Comparison of ENCODE assay signal across 10 cellular contexts in the genomic region with DNA sequence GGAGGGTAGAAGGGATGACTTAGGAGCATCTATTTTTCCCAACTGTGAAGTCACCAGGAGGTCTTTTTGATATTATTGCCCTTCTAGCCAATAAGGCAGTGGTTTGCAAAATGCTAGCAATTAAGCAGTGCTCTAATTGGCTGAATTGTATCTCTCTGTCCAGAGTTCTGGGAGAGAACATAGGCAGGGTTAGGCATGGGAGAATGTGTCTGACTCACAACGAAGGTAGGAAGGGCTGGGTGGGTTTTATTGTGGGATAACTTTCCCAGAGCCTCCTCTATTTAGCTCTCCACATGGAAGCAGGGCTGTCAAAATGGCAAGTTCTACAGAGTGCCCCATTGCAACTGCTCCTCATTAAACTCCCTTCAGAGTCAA.
A peak's percentile ranks its signal among the peaks of the same experiment; 100 is the strongest.
DNase-seq lines count a peak whose midpoint lies in the region; ATAC-seq and TF ChIP-seq lines count a peak whose summit lies in the region.
"Had no signal": no experiment of that assay in that cellular context is flagged by ENCODE, and none has a peak within 500 bp of the region (broad histone marks: within the 10 kb centered on the region; RNA-seq: fewer than 3 reads in every experiment).

No MANE protein-coding gene starts in this region.

- ATAC-seq in GM19351 (IDR thresholded peaks at IDR 0.05; ENCODE audit: unreplicated experiment) (peak; percentile 20), HG03135 (IDR thresholded peaks at IDR 0.05; ENCODE audit: unreplicated experiment) (peak; percentile 6)
- ATAC-seq: PC-3 had no signal

- CTCF ChIA-PET in RWPE1 (lab: Yijun Ruan, JAX), result no interaction called here

- H3K27ac ChIP-seq in RWPE1, result no peak overlapping the region

- POLR2A ChIA-PET in RWPE1 (lab: Yijun Ruan, JAX; ENCODE audit: low non-redundant PET), result no interaction called here

- TF ChIP-seq CTCF in RWPE1 (conservative IDR thresholded peaks at IDR 0.05; ENCODE audit: low read depth), result no peak

- peak; percentile 35 for DNase-seq in AG08396 (ENCODE audit: low spot score)
- peak; percentile 31 for DNase-seq in T1000 (lab: John Stamatoyannopoulos, UW)
- DNase-seq in RWPE1 (ENCODE audit: low spot score), result no peak
- DNase-seq in NCI-H774 (lab: John Stamatoyannopoulos, UW), result no peak
- no peak for DNase-seq in T-helper 9 cell
- no peak for DNase-seq in HCEC 1CT
- DNase-seq: nephron progenitor cell, PC-3 had no signal

Comparison
In these comparisons a context has a peak if more than half of its experiments do, and no peak if none do; other contexts are left out.
1. DNase-seq: peak in AG08396 (single experiment) and T1000 (single experiment); none in RWPE1 (single experiment), NCI-H774 (single experiment), T-helper 9 cell (single experiment) and HCEC 1CT (single experiment).